24 cellular contexts compared by ENCODE assay signal in genomic region chr9:116705531-116705930, GRCh38.
"Had no signal": no experiment of that assay in that cellular context is flagged by ENCODE, and none has a peak within 500 bp of the region (broad histone marks: within the 10 kb centered on the region; RNA-seq: fewer than 3 reads in every experiment).

No MANE protein-coding gene starts in this region.

- H3K4me3 ChIP-seq: dorsolateral prefrontal cortex, gastrocnemius medialis, hepatocyte, lower lobe of right lung, ovary, psoas muscle, sigmoid colon, stomach, thyroid gland, vagina had no signal

- H2AFZ ChIP-seq: hepatocyte had no signal

- H3K4me2 ChIP-seq: hepatocyte had no signal

- H3K27ac ChIP-seq: dorsolateral prefrontal cortex, gastrocnemius medialis, hepatocyte, lower lobe of right lung, ovary, psoas muscle, sigmoid colon, stomach, thyroid gland, vagina had no signal

- H3K9me3 ChIP-seq: gastrocnemius medialis, lower lobe of right lung, ovary, psoas muscle, sigmoid colon, stomach, thyroid gland, vagina had no signal

- H3K4me1 ChIP-seq: lower lobe of right lung, thyroid gland had no signal

- DNase-seq: dorsolateral prefrontal cortex; effector CD4-positive, alpha-beta T cell; foreskin fibroblast; gastrocnemius medialis; head of caudate nucleus; islet precursor cell; kidney glomerular epithelial cell; left ventricle myocardium superior; lower lobe of right lung; natural killer cell; occipital lobe; ovary; posterior cingulate gyrus; psoas muscle; right cardiac atrium; sigmoid colon; stimulated activated CD4-positive, alpha-beta T cell treated with anti-CD3 and anti-CD28 coated beads, Interleukin-2, amount 100 ng/mL, for 24 hours; stimulated activated CD4-positive, alpha-beta T cell treated with anti-CD3 and anti-CD28 coated beads, Interleukin-4, amount 100 ng/mL, for 24 hours; stimulated activated naive CD4-positive, alpha-beta T cell treated with Interleukin-2 at 50 U/mL for 16 hours; stomach; thyroid gland had no signal

- H3K27me3 ChIP-seq: dorsolateral prefrontal cortex, gastrocnemius medialis, hepatocyte, ovary, sigmoid colon, stomach, thyroid gland, vagina had no signal

- ATAC-seq: gastrocnemius medialis; left ventricle myocardium superior; lower lobe of right lung; natural killer cell; psoas muscle; right cardiac atrium; stimulated activated effector memory CD8-positive, alpha-beta T cell treated with anti-CD3 and anti-CD28 coated beads, Interleukin-12 subunit alpha, Interleukin-12 subunit beta, amount 100 ng/mL, for 72 hours had no signal

- H3K36me3 ChIP-seq: gastrocnemius medialis, lower lobe of right lung, ovary, sigmoid colon, thyroid gland, vagina had no signal
